Comparison of ENCODE assay signal across 8 cellular contexts in genomic region chr17:81977211-81978091, GRCh38. TPM values are rescaled to one million over a fixed set of nuclear protein-coding genes. Genes with fewer than 3 reads are reported as not detected.
DNase-seq lines count a peak whose midpoint lies in the region; ATAC-seq, FAIRE-seq and TF ChIP-seq lines count a peak whose summit lies in the region.

Gene ASPSCR1 (plus strand): TSS chr17:81977629. CDS start chr17:81977647, 18 bp downstream.

- peaks cover 8% of the 10 kb centered on the region; the same call in 1 of the 2 replicates for H3K79me2 ChIP-seq in Loucy (ENCODE audit: insufficient read depth, low read length)

- 0% methylated on average over 1 of the region's 115 CpGs; no CpG with 5 or more reads in 1 of the 2 donors for WGBS in gastroesophageal sphincter (ENCODE audit: low coverage in 1 of 2), 2 donors

- TF ChIP-seq POLR2A in H54 (IDR thresholded peaks at IDR 0.05; ENCODE audit: low read depth, low read length) (peak; percentile 51), gastroesophageal sphincter (IDR thresholded peaks at IDR 0.05) (peak; percentile 67 to 89)

- peak within 1 kb of the TSS; percentile 95 for H2AFZ ChIP-seq in Loucy (ENCODE audit: low read length)

- TF ChIP-seq CTCF in Loucy (conservative IDR thresholded peaks at IDR 0.05; ENCODE audit: low read length) (no peak), gastroesophageal sphincter (IDR thresholded peaks at IDR 0.05) (peak in 1 of 4 experiments; percentile 5), subcutaneous adipose tissue (IDR thresholded peaks at IDR 0.05; ENCODE audit: low read depth) (no peak)

- peak; percentile 97 for ATAC-seq in gastroesophageal sphincter

- H3K4me3 ChIP-seq in Loucy (ENCODE audit: low read length, poor library complexity, severe bottlenecking): peak within 1 kb of the TSS; percentile 81
- peak within 1 kb of the TSS; percentile 57 to 94 for H3K4me3 ChIP-seq in gastroesophageal sphincter

- DNase-seq in H54 (ENCODE audit: insufficient read length, low spot score) (peak; percentile 79), SK-N-DZ (ENCODE audit: low spot score) (peak; percentile 89), non-pigmented ciliary epithelial cell (ENCODE audit: low read depth) (peak; percentile 37)
- peak; percentile 89 for DNase-seq in activated naive CD4-positive, alpha-beta T cell treated with Interleukin-2 at 50 U/mL for 16 hours

- 0 out of 2 replicates have a peak, but pooled peaks cover 2% of the 10 kb centered on the region for H3K9me3 ChIP-seq in ES-I3 (ENCODE audit: control insufficient read depth, insufficient read depth, low read length)
- H3K9me3 ChIP-seq in Loucy (ENCODE audit: insufficient read depth, low read depth, low read length): no peaks in the 10 kb centered on the region
- H3K9me3 ChIP-seq in gastroesophageal sphincter: no peaks in the 10 kb centered on the region

- H3K36me3 ChIP-seq in ES-I3 (ENCODE audit: insufficient read depth, low read length): no peaks in the 10 kb centered on the region
- H3K36me3 ChIP-seq in Loucy (ENCODE audit: insufficient read depth, low read length): no peaks in the 10 kb centered on the region
- H3K36me3 ChIP-seq in gastroesophageal sphincter: peaks cover 0 to 32% of the 10 kb centered on the region in 2 donors

- no peaks in the 10 kb centered on the region for H3K9me2 ChIP-seq in Loucy (replicated peaks; ENCODE audit: low read depth, low read length)

- peak within 1 kb of the TSS; percentile 75 for H3K9ac ChIP-seq in ES-I3 (ENCODE audit: low read depth, low read length)
- H3K9ac ChIP-seq in Loucy (ENCODE audit: low read depth, low read length, poor library complexity, severe bottlenecking): peak within 1 kb of the TSS; percentile 84

- FAIRE-seq in H54 (lab: Jason Lieb, UNC): no peak

- H4K20me1 ChIP-seq in Loucy (ENCODE audit: insufficient read depth, low read length, poor library complexity, severe bottlenecking): peaks cover 10% of the 10 kb centered on the region

- H3K27me3 ChIP-seq in Loucy (ENCODE audit: insufficient read depth, low read length, poor library complexity, severe bottlenecking) (no peaks in the 10 kb centered on the region), gastroesophageal sphincter (peaks cover 17% of the 10 kb centered on the region)

- H3K4me1 ChIP-seq in ES-I3 (ENCODE audit: insufficient read depth, low read length): no peaks in the 10 kb centered on the region; the same call in 1 of the 2 replicates
- H3K4me1 ChIP-seq in Loucy (ENCODE audit: insufficient read depth, low read length, poor library complexity, severe bottlenecking): peaks cover 45% of the 10 kb centered on the region
- H3K4me1 ChIP-seq in gastroesophageal sphincter: peaks cover 0 to 22% (median 7%) of the 10 kb centered on the region in 3 donors

- no peak for TF ChIP-seq EP300 in gastroesophageal sphincter (IDR thresholded peaks at IDR 0.05)

- H3F3A ChIP-seq in Loucy (ENCODE audit: low read depth): no peaks in the 10 kb centered on the region

- peak within 1 kb of the TSS; percentile 34 to 95 (median 92) for H3K27ac ChIP-seq in gastroesophageal sphincter

- peak within 1 kb of the TSS; percentile 95 for H3K4me2 ChIP-seq in Loucy (ENCODE audit: low read depth, low read length, poor library complexity, severe bottlenecking)

RNA-seq across cellular contexts. Expression of gene ASPSCR1, which starts in this region (rescaled TPM):
- 52.3 and 68.3 TPM in 2 replicates for polyA plus RNA-seq in SK-N-DZ (2014; cell fraction: cytosol; rRNA removed)
- polyA plus RNA-seq in SK-N-DZ (2014; cell fraction: nucleus; rRNA removed): 173 and 174 TPM in 2 replicates
- 10 to 100 TPM; 11.7 to 24.4 (median 18.6) TPM for total RNA-seq in gastroesophageal sphincter
- 10 to 100 TPM in 3 of 4 donors, 1 to 10 TPM in 1; 8.2 to 30.1 (median 18.1) TPM for total RNA-seq in subcutaneous adipose tissue

Comparison
In these comparisons a context has a peak if more than half of its experiments do, and no peak if none do; other contexts are left out.
1. Peak in every context shown above with its lines: DNase-seq, ATAC-seq, H3K4me3 ChIP-seq and H3K27ac ChIP-seq.
2. DNase-seq: peak in every context shown above with its lines; median percentile 89 in SK-N-DZ; 89 in activated naive CD4-positive, alpha-beta T cell treated with Interleukin-2 at 50 U/mL for 16 hours; 79 in H54; 37 in non-pigmented ciliary epithelial cell.